Comparison of ENCODE assay signal across 12 cellular contexts in genomic region chr2:112006076-112006410, GRCh38. TPM values are rescaled to one million over a fixed set of nuclear protein-coding genes. Genes with fewer than 3 reads are reported as not detected.
DNase-seq lines count a peak whose midpoint lies in the region; ATAC-seq and TF ChIP-seq lines count a peak whose summit lies in the region.
"Had no signal": no experiment of that assay in that cellular context is flagged by ENCODE, and none has a peak within 500 bp of the region (broad histone marks: within the 10 kb centered on the region; RNA-seq: fewer than 3 reads in every experiment).

No MANE protein-coding gene starts in this region.

- H3K36me3 ChIP-seq in GM23248 (ENCODE audit: low read depth) (no peaks in the 10 kb centered on the region), Panc1 (ENCODE audit: control insufficient read depth, insufficient read depth, low read length) (no peaks in the 10 kb centered on the region; the same call in 1 of the 2 replicates), esophagus squamous epithelium (peaks cover 0 to 22% (median 0%) of the 10 kb centered on the region in 3 donors), testis (ENCODE audit: low read depth, missing control alignments) (no peaks in the 10 kb centered on the region)
- H3K36me3 ChIP-seq: ovary had no signal

- H3K9me2 ChIP-seq in GM23248 (ENCODE audit: insufficient read depth), result no peaks in the 10 kb centered on the region

- POLR2A ChIA-PET in Panc1 (lab: Charles Lee), result no interaction called here

- H3K27me3 ChIP-seq in GM23248 (replicated peaks; ENCODE audit: insufficient read depth), result peaks cover 21% of the 10 kb centered on the region
- no peaks in the 10 kb centered on the region for H3K27me3 ChIP-seq in Panc1 (ENCODE audit: control insufficient read depth, insufficient read depth, low read length)
- no peaks in the 10 kb centered on the region for H3K27me3 ChIP-seq in esophagus squamous epithelium
- H3K27me3 ChIP-seq in testis, result no peaks in the 10 kb centered on the region
- H3K27me3 ChIP-seq: ovary had no signal

- no peak overlapping the region for H3K4me2 ChIP-seq in GM23248 (ENCODE audit: unreplicated experiment)

- H3K4me1 ChIP-seq in GM23248 (ENCODE audit: insufficient read depth) (peaks cover 15% of the 10 kb centered on the region), Panc1 (ENCODE audit: control insufficient read depth, insufficient read depth, low read length) (no peaks in the 10 kb centered on the region), esophagus squamous epithelium (peaks cover 10 to 54% (median 12%) of the 10 kb centered on the region in 3 donors), testis (peaks cover 8% of the 10 kb centered on the region)

- no peak overlapping the region for H3K27ac ChIP-seq in GM23248
- H3K27ac ChIP-seq in Panc1 (ENCODE audit: low read length), result no peak overlapping the region
- peak overlapping the region; percentile 15 to 73 (median 68) for H3K27ac ChIP-seq in esophagus squamous epithelium
- H3K27ac ChIP-seq in testis, result no peak overlapping the region
- H3K27ac ChIP-seq: ovary had no signal

- no peaks in the 10 kb centered on the region for H3K9me3 ChIP-seq in GM23248 (ENCODE audit: low read depth)
- no peaks in the 10 kb centered on the region for H3K9me3 ChIP-seq in Panc1 (ENCODE audit: control insufficient read depth, insufficient read depth, low read depth, low read length)
- H3K9me3 ChIP-seq in esophagus squamous epithelium, result no peaks in the 10 kb centered on the region
- no peaks in the 10 kb centered on the region for H3K9me3 ChIP-seq in testis
- H3K9me3 ChIP-seq: ovary had no signal

- intact Hi-C loops in Panc1 (cut with micrococcal nuclease; ENCODE audit: unreplicated experiment) (no loop called here), esophagus squamous epithelium (cut with DNase I) (no loop called here), testis (cut with DNase I; ENCODE audit: low total_unique reads) (no loop called here)

- H3K4me3 ChIP-seq in GM23248 (no peak overlapping the region), Panc1 (ENCODE audit: low read depth in 2 of 2, low read length in 2 of 2) (no peak overlapping the region), esophagus squamous epithelium (no peak overlapping the region), testis (no peak overlapping the region)
- H3K4me3 ChIP-seq: ovary had no signal

- H3K9ac ChIP-seq in GM23248, result no peak overlapping the region

- in situ Hi-C loops in GM23248 (cut with MboI), result no loop called here
- in situ Hi-C loops in Panc1 (cut with HindIII; ENCODE audit: low pct_unique_long_range_greater_than_20kb, low sequenced_read_pairs), result no loop called here

- BruUV-seq in Panc1 (replicated peaks; lab: Mats Ljungman, UMichigan), result no TSS peak

- TF ChIP-seq POLR2A in esophagus squamous epithelium (IDR thresholded peaks at IDR 0.05) (no peak), testis (IDR thresholded peaks at IDR 0.05) (no peak)

- H3K79me2 ChIP-seq in GM23248 (ENCODE audit: insufficient read depth), result no peaks in the 10 kb centered on the region

- H4K20me1 ChIP-seq in GM23248 (ENCODE audit: insufficient read depth), result no peaks in the 10 kb centered on the region

- TF ChIP-seq CTCF in Panc1 (IDR thresholded peaks at IDR 0.05) (no peak), esophagus squamous epithelium (IDR thresholded peaks at IDR 0.05) (peak in 1 of 6 experiments; percentile 14), testis (IDR thresholded peaks at IDR 0.05) (no peak)

- H3F3A ChIP-seq in GM23248 (ENCODE audit: insufficient read depth), result peaks cover 16% of the 10 kb centered on the region

- 4 to 14% methylated on average over 4 of the region's 4 CpGs for WGBS in GM23248 (ENCODE audit: low coverage in 1 of 2, low lambda C conversion rate in 2 of 2, missing lambda C conversion rate in 2 of 2), 2 experiments
- WGBS in esophagus squamous epithelium, 2 donors, result 14 to 18% methylated on average over 3 to 4 of the region's 4 CpGs
- 78 to 80% methylated on average over 4 of the region's 4 CpGs for WGBS in testis, 2 donors

- DNase-seq in GM23248, result peak; percentile 75
- peak; percentile 27 for DNase-seq in Panc1 (ENCODE audit: low read depth, low spot score)
- no peak for DNase-seq in esophagus squamous epithelium (lab: John Stamatoyannopoulos, UW)
- DNase-seq in renal cortical epithelial cell (ENCODE audit: low read depth), result peak; percentile 64
- no peak for DNase-seq in nucleus accumbens (lab: John Stamatoyannopoulos, UW)
- DNase-seq in NCI-H1417 treated with DMSO at 0.1 percent for 48 hours (lab: John Stamatoyannopoulos, UW), result no peak
- DNase-seq in testis, result no peak
- DNase-seq: NCI-H146; ovary; stimulated activated CD4-positive, alpha-beta T cell treated with anti-CD3 and anti-CD28 coated beads, Interleukin-1b, Interleukin-23, amount 100 ng/mL, for 48 hours; stimulated activated naive CD4-positive, alpha-beta T cell treated with Interleukin-2 at 50 U/mL for 16 hours had no signal

- ATAC-seq in Panc1, result no peak
- no peak for ATAC-seq in GM18907 (IDR thresholded peaks at IDR 0.05; ENCODE audit: unreplicated experiment)

- CTCF ChIA-PET in Panc1 (lab: Charles Lee), result no interaction called here

- no peak overlapping the region for H2AFZ ChIP-seq in GM23248

RNA-seq across cellular contexts. Expression of gene TMEM87B, which starts 49.0 kb away (rescaled TPM):
- 42.4 and 46.9 TPM in 2 replicates for total RNA-seq in GM23248 (2014; rRNA removed; shearing (Covaris generic))
- polyA plus RNA-seq in GM23248 (2016; fragmentation: Nextera tagmentation; extraction: Ambion mirVana) (27.8 and 32.1 TPM in 2 replicates), testis (ENCODE audit: insufficient read depth, low read depth, low replicate concordance) (12.9 TPM)
- total RNA-seq in Panc1 (2021; ENCODE audit: unreplicated experiment) (22.8 TPM), esophagus squamous epithelium (10 to 100 TPM; 17.7 to 30.0 (median 23.6) TPM), renal cortical epithelial cell (37.3 and 59.6 TPM in 2 replicates), testis (10 to 100 TPM; 13.2 to 22.6 TPM)
- polyA plus RNA-seq in Panc1 (2012; ENCODE audit: insufficient read length), result 17.1 TPM

Comparison
In these comparisons a context has a peak if more than half of its experiments do, and no peak if none do; other contexts are left out.
1. DNase-seq: peak in GM23248 (single experiment), Panc1 (single experiment) and renal cortical epithelial cell (single experiment); none in esophagus squamous epithelium (single experiment), nucleus accumbens (0 of 56), NCI-H1417 treated with DMSO at 0.1 percent for 48 hours (single experiment) and testis (single experiment).
2. H3K27ac ChIP-seq: peak in esophagus squamous epithelium (4 of 4); none in GM23248 (single experiment), Panc1 (single experiment) and testis (0 of 2).